In genomic region chr6:149840345-149841075, GRCh38 we compare ENCODE assay signal across 2 cellular contexts.
TF ChIP-seq lines count a peak whose summit lies in the region.

No MANE protein-coding gene starts in this region.

TF ChIP-seq in A549, 52 proteins besides CTCF, POLR2A, EP300 and RAD21:
- TF ChIP-seq MYC (IDR thresholded peaks at IDR 0.05; ENCODE audit: borderline replicate concordance, low read length): no peak
- TF ChIP-seq, protein P1, sequence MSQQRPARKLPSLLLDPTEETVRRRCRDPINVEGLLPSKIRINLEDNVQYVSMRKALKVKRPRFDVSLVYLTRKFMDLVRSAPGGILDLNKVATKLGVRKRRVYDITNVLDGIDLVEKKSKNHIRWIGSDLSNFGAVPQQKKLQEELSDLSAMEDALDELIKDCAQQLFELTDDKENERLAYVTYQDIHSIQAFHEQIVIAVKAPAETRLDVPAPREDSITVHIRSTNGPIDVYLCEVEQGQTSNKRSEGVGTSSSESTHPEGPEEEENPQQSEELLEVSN (IDR thresholded peaks at IDR 0.05; ENCODE audit: borderline replicate concordance, low read depth): no peak
- TF ChIP-seq SMC3 (IDR thresholded peaks at IDR 0.05): peak; percentile 75
- TF ChIP-seq REST (IDR thresholded peaks at IDR 0.05): no peak
- no peak for TF ChIP-seq KDM1A (IDR thresholded peaks at IDR 0.05; ENCODE audit: low read depth)
- TF ChIP-seq JUN (IDR thresholded peaks at IDR 0.05): no peak
- TF ChIP-seq NPAS2 (CRISPR knock-in tag; IDR thresholded peaks at IDR 0.05; ENCODE audit: borderline replicate concordance): no peak
- TF ChIP-seq, protein P2, sequence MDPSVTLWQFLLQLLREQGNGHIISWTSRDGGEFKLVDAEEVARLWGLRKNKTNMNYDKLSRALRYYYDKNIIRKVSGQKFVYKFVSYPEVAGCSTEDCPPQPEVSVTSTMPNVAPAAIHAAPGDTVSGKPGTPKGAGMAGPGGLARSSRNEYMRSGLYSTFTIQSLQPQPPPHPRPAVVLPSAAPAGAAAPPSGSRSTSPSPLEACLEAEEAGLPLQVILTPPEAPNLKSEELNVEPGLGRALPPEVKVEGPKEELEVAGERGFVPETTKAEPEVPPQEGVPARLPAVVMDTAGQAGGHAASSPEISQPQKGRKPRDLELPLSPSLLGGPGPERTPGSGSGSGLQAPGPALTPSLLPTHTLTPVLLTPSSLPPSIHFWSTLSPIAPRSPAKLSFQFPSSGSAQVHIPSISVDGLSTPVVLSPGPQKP (IDR thresholded peaks at IDR 0.05; ENCODE audit: low read depth, low read length): no peak
- TF ChIP-seq RARB (CRISPR knock-in tag; IDR thresholded peaks at IDR 0.05): no peak

TF ChIP-seq in HepG2, 621 proteins besides CTCF, POLR2A, EP300 and RAD21 (continues in another document):
- TF ChIP-seq HNRNPL (IDR thresholded peaks at IDR 0.05; ENCODE audit: low read depth, low read length) (no peak), ZEB1 (IDR thresholded peaks at IDR 0.05; ENCODE audit: insufficient replicate concordance, low read depth) (peak; percentile 55), KAT8 (CRISPR knock-in tag; IDR thresholded peaks at IDR 0.05) (peak; percentile 55; the same call in 1 of the 2 replicates), THAP9 (CRISPR knock-in tag; IDR thresholded peaks at IDR 0.05; ENCODE audit: borderline replicate concordance) (peak; percentile 58; the same call in 1 of the 2 replicates), ZNF691 (CRISPR knock-in tag; IDR thresholded peaks at IDR 0.05; ENCODE audit: borderline replicate concordance, low read depth) (peak; percentile 64; the same call in 1 of the 2 replicates), ZNF580 (CRISPR knock-in tag; IDR thresholded peaks at IDR 0.05; ENCODE audit: borderline replicate concordance, low read depth) (peak; percentile 63; the same call in 1 of the 2 replicates), SPEN (CRISPR knock-in tag; IDR thresholded peaks at IDR 0.05; ENCODE audit: low read depth) (peak; percentile 42; the same call in 1 of the 2 replicates), HMGXB4 (CRISPR knock-in tag; IDR thresholded peaks at IDR 0.05; ENCODE audit: borderline replicate concordance in 1 of 2, low read depth in 1 of 2) (peak; percentile 74 to 85; a peak in 3 of 4 replicates), YEATS4 (CRISPR knock-in tag; IDR thresholded peaks at IDR 0.05; ENCODE audit: borderline replicate concordance) (no peak), MIER2 (CRISPR knock-in tag; IDR thresholded peaks at IDR 0.05) (peak; percentile 61; the same call in 1 of the 2 replicates), MYNN (CRISPR knock-in tag; IDR thresholded peaks at IDR 0.05; ENCODE audit: low read depth) (no peak), STAG1 (CRISPR knock-in tag; IDR thresholded peaks at IDR 0.05) (peak; percentile 95), TAF1 (CRISPR knock-in tag; IDR thresholded peaks at IDR 0.05) (no peak), RXRA (CRISPR knock-in tag; IDR thresholded peaks at IDR 0.05) (0 out of 2 replicates have a peak, but pooled peaks have one; percentile 29), HMG20B (CRISPR knock-in tag; conservative IDR thresholded peaks at IDR 0.05) (no peak), PCBP2 (optimal IDR thresholded peaks at IDR 0.05; ENCODE audit: low read depth, low read length, poor library complexity, severe bottlenecking) (no peak), PATZ1 (CRISPR knock-in tag; IDR thresholded peaks at IDR 0.05) (0 out of 2 replicates have a peak, but pooled peaks have one; percentile 36), KLF11 (CRISPR knock-in tag; IDR thresholded peaks at IDR 0.05) (no peak), ZNF235 (CRISPR knock-in tag; IDR thresholded peaks at IDR 0.05; ENCODE audit: borderline replicate concordance) (no peak), FOSL2 (CRISPR knock-in tag; IDR thresholded peaks at IDR 0.05) (peak; percentile 73), ZNF256 (CRISPR knock-in tag; conservative IDR thresholded peaks at IDR 0.05) (no peak), ZNF552 (CRISPR knock-in tag; IDR thresholded peaks at IDR 0.05; ENCODE audit: borderline replicate concordance) (no peak), KDM3A (CRISPR knock-in tag; IDR thresholded peaks at IDR 0.05; ENCODE audit: low read depth) (peak; percentile 74; the same call in 1 of the 2 replicates), ZBTB26 (CRISPR knock-in tag; IDR thresholded peaks at IDR 0.05; ENCODE audit: borderline replicate concordance) (0 out of 2 replicates have a peak, but pooled peaks have one; percentile 56), ZNF589 (CRISPR knock-in tag; conservative IDR thresholded peaks at IDR 0.05) (no peak), ZNF296 (CRISPR knock-in tag; conservative IDR thresholded peaks at IDR 0.05) (no peak), YY1 (IDR thresholded peaks at IDR 0.05; ENCODE audit: insufficient read depth, insufficient replicate concordance, low read depth, low read length) (peak; percentile 11), ZKSCAN8 (CRISPR knock-in tag; IDR thresholded peaks at IDR 0.05; ENCODE audit: borderline replicate concordance) (peak; percentile 66; the same call in 1 of the 2 replicates), SKI (IDR thresholded peaks at IDR 0.05; ENCODE audit: partially characterized antibody) (no peak)
- TF ChIP-seq, protein P3, sequence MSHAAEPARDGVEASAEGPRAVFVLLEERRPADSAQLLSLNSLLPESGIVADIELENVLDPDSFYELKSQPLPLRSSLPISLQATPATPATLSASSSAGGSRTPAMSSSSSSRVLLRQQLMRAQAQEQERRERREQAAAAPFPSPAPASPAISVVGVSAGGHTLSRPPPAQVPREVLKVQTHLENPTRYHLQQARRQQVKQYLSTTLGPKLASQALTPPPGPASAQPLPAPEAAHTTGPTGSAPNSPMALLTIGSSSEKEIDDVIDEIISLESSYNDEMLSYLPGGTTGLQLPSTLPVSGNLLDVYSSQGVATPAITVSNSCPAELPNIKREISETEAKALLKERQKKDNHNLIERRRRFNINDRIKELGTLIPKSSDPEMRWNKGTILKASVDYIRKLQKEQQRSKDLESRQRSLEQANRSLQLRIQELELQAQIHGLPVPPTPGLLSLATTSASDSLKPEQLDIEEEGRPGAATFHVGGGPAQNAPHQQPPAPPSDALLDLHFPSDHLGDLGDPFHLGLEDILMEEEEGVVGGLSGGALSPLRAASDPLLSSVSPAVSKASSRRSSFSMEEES (CRISPR knock-in tag; IDR thresholded peaks at IDR 0.05): no peak
- TF ChIP-seq, protein P4, sequence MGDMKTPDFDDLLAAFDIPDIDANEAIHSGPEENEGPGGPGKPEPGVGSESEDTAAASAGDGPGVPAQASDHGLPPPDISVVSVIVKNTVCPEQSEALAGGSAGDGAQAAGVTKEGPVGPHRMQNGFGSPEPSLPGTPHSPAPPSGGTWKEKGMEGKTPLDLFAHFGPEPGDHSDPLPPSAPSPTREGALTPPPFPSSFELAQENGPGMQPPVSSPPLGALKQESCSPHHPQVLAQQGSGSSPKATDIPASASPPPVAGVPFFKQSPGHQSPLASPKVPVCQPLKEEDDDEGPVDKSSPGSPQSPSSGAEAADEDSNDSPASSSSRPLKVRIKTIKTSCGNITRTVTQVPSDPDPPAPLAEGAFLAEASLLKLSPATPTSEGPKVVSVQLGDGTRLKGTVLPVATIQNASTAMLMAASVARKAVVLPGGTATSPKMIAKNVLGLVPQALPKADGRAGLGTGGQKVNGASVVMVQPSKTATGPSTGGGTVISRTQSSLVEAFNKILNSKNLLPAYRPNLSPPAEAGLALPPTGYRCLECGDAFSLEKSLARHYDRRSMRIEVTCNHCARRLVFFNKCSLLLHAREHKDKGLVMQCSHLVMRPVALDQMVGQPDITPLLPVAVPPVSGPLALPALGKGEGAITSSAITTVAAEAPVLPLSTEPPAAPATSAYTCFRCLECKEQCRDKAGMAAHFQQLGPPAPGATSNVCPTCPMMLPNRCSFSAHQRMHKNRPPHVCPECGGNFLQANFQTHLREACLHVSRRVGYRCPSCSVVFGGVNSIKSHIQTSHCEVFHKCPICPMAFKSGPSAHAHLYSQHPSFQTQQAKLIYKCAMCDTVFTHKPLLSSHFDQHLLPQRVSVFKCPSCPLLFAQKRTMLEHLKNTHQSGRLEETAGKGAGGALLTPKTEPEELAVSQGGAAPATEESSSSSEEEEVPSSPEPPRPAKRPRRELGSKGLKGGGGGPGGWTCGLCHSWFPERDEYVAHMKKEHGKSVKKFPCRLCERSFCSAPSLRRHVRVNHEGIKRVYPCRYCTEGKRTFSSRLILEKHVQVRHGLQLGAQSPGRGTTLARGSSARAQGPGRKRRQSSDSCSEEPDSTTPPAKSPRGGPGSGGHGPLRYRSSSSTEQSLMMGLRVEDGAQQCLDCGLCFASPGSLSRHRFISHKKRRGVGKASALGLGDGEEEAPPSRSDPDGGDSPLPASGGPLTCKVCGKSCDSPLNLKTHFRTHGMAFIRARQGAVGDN (CRISPR knock-in tag; IDR thresholded peaks at IDR 0.05): peak; percentile 36; the same call in 1 of the 2 replicates
- TF ChIP-seq, protein P5, sequence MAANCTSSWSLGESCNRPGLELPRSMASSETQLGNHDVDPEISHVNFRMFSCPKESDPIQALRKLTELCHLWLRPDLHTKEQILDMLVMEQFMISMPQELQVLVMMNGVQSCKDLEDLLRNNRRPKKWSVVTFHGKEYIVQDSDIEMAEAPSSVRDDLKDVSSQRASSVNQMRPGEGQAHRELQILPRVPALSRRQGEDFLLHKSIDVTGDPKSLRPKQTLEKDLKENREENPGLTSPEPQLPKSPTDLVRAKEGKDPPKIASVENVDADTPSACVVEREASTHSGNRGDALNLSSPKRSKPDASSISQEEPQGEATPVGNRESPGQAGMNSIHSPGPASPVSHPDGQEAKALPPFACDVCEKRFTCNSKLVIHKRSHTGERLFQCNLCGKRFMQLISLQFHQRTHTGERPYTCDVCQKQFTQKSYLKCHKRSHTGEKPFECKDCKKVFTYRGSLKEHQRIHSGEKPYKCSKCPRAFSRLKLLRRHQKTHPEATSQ (CRISPR knock-in tag; IDR thresholded peaks at IDR 0.05; ENCODE audit: borderline replicate concordance): no peak
